20 cellular contexts compared by ENCODE assay signal in the genomic region with DNA sequence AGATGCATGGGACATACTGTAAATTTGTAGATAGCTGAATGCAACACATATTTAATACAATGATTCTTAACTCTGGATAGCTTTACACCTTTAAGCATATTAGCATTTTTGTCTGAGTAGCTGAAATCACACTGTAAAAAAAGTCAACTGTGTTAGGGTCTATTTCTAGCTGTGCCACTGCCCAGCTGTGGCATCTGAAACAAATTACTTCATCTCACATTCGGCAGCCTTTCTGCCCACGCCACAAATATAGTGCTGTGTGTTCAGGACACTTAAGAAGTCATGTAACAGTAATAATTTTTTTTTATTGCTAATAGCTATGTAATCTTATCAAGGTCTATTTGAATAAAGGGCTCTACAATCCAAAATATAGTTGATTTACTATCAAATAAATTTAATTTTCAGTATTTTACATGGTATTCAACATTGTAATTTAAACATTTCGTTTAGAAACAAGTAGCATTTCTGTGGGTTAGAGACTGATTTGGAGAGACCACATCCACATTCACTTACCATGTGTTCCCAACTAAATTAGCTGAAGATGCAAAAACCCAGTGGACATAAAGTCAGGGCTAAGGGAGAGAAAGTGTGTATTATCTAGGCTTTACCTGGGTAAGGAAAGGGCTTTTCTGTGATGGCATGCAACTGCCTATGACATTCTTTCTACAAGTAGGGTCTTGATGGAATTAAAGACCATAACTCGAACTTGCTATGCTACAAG.
"Had no signal": no experiment of that assay in that cellular context is flagged by ENCODE, and none has a peak within 500 bp of the region (broad histone marks: within the 10 kb centered on the region; RNA-seq: fewer than 3 reads in every experiment).

No MANE protein-coding gene starts in this region.

- DNase-seq: activated CD4-positive, alpha-beta T cell treated with anti-CD3 and anti-CD28 coated beads, Interleukin-2, amount 10 ng/mL, durations not matched to agents 24 days and 14 days; activated gamma-delta T cell treated with Interleukin-2 at 50 U/mL for 16 hours; activated naive CD8-positive, alpha-beta T cell treated with anti-CD3 and anti-CD28 coated beads for 36 hours; amygdala; body of pancreas; central memory CD4-positive, alpha-beta T cell; left colon; stimulated activated CD4-positive, alpha-beta T cell treated with anti-CD3 and anti-CD28 coated beads, Interleukin-15, amount 100 ng/mL, for 24 hours; stimulated activated CD4-positive, alpha-beta T cell treated with anti-CD3 and anti-CD28 coated beads, Interleukin-4, amount 100 ng/mL, for 24 hours; stimulated activated naive CD4-positive, alpha-beta T cell treated with Interleukin-2 at 50 U/mL for 16 hours; T-helper 17 cell; trophoblast cell had no signal

- H3K9me3 ChIP-seq: body of pancreas, esophagus muscularis mucosa, suprapubic skin had no signal

- H3K4me2 ChIP-seq: neural progenitor cell had no signal

- H3K27ac ChIP-seq: body of pancreas, coronary artery, esophagus muscularis mucosa, neural progenitor cell, suprapubic skin had no signal

- H3K27me3 ChIP-seq: body of pancreas, esophagus muscularis mucosa, neural progenitor cell, suprapubic skin had no signal

- H3K4me3 ChIP-seq: body of pancreas, coronary artery, esophagus muscularis mucosa, lung, neural progenitor cell, suprapubic skin had no signal

- H2AFZ ChIP-seq: neural progenitor cell had no signal

- ATAC-seq: body of pancreas, left colon, T-helper 17 cell, WTC11 had no signal

- H3K9ac ChIP-seq: neural progenitor cell had no signal

- H3K4me1 ChIP-seq: body of pancreas, neural progenitor cell, suprapubic skin had no signal

- FAIRE-seq: islet of Langerhans, TTC549 had no signal

- H3K36me3 ChIP-seq: esophagus muscularis mucosa, neural progenitor cell, suprapubic skin had no signal
